Comparison of ENCODE assay signal across 8 cellular contexts in genomic region chr17:58692239-58693055, GRCh38. TPM values are rescaled to one million over a fixed set of nuclear protein-coding genes. Genes with fewer than 3 reads are reported as not detected.
DNase-seq lines count a peak whose midpoint lies in the region; ATAC-seq, FAIRE-seq and TF ChIP-seq lines count a peak whose summit lies in the region.

Gene RAD51C, plus strand, starts transcription at chr17:58692602. Its CDS starts 42 bp downstream, at chr17:58692644.

- peak within 1 kb of the TSS; percentile 99 for H2AFZ ChIP-seq in mammary epithelial cell (ENCODE audit: low read depth, low read length)

- H3K9me3 ChIP-seq in mammary epithelial cell (replicated peaks; ENCODE audit: insufficient read depth, low read length) (no peaks in the 10 kb centered on the region), small intestine (ENCODE audit: control insufficient read depth, low read depth) (no peaks in the 10 kb centered on the region)

- ATAC-seq in GM18867 (IDR thresholded peaks at IDR 0.05; ENCODE audit: unreplicated experiment), result peak; percentile 97
- peak; percentile 89 for ATAC-seq in HG03097 (IDR thresholded peaks at IDR 0.05; ENCODE audit: low FRiP score, unreplicated experiment)

- no peak for FAIRE-seq in small intestine (lab: Jason Lieb, UNC)

- intact Hi-C loops in mammary epithelial cell (cut with micrococcal nuclease), result loop anchor here (1.0 to 5.0 kb wide), 4 partner anchors 33 to 174 kb away; no protein-coding TSS in a partner anchor

- no peaks in the 10 kb centered on the region for H4K20me1 ChIP-seq in mammary epithelial cell (ENCODE audit: insufficient read depth, low read length)

- H3K4me1 ChIP-seq in mammary epithelial cell (ENCODE audit: insufficient read depth, low read length) (peaks cover 11% of the 10 kb centered on the region), small intestine (ENCODE audit: control insufficient read depth in 2 of 2, insufficient read depth in 1 of 2, low read depth in 1 of 2, low read length in 1 of 2) (peaks cover 0 to 3% of the 10 kb centered on the region in 2 donors)

- H3K9ac ChIP-seq in mammary epithelial cell (ENCODE audit: insufficient read depth, low read length), result peak within 1 kb of the TSS; percentile 90

- H3K4me2 ChIP-seq in mammary epithelial cell (ENCODE audit: insufficient read depth, low read depth, low read length), result peak within 1 kb of the TSS; percentile 87

- H3K4me3 ChIP-seq in WI38 (ENCODE audit: low read depth, low read length) (peak within 1 kb of the TSS; percentile 81), mammary epithelial cell (replicated peaks in 1 of 3; ENCODE audit: insufficient read depth in 1 of 3, low read depth in 2 of 3, low read length in 3 of 3) (peak within 1 kb of the TSS; percentile 52 to 85 (median 74)), small intestine (ENCODE audit: low read depth in 1 of 2, low read length in 2 of 2) (peak within 1 kb of the TSS; percentile 65 to 81)

- in situ Hi-C loops in ACHN (cut with HindIII; ENCODE audit: low pct_ligation_motif_present, low pct_unique_long_range_greater_than_20kb, low sequenced_read_pairs) (no loop called here), mammary epithelial cell (cut with MboI; ENCODE audit: low sequenced_read_pairs in 2 of 2) (no loop called here)

- DNase-seq in ACHN (peak; percentile 94), NCI-H2196 (lab: John Stamatoyannopoulos, UW; ENCODE audit: unreplicated experiment) (peak; percentile 91), mammary epithelial cell (peak; percentile 81), iPS-NIHi11 (ENCODE audit: low spot score) (peak; percentile 92), small intestine (peak; percentile 88)

- H3K27me3 ChIP-seq in mammary epithelial cell (ENCODE audit: insufficient read depth, low read length), result no peaks in the 10 kb centered on the region
- no peaks in the 10 kb centered on the region for H3K27me3 ChIP-seq in small intestine (ENCODE audit: control insufficient read depth in 2 of 2, insufficient read depth in 2 of 2, low read length in 2 of 2)

- TF ChIP-seq CTCF in WI38 (IDR thresholded peaks at IDR 0.05; ENCODE audit: low read depth, low read length), result no peak
- TF ChIP-seq CTCF in mammary epithelial cell (conservative IDR thresholded peaks at IDR 0.05 in 1 of 2, IDR thresholded peaks at IDR 0.05 in 1 of 2; ENCODE audit: extremely low read depth in 1 of 2, insufficient read depth in 1 of 2, low read depth in 1 of 2, low read length in 2 of 2), result no peak

- H3K79me2 ChIP-seq in mammary epithelial cell (ENCODE audit: insufficient read depth, low read length), result peaks cover 34% of the 10 kb centered on the region

- BruUV-seq in mammary epithelial cell (replicated peaks; lab: Mats Ljungman, UMichigan), result TSS peak; percentile 70

- H3K27ac ChIP-seq in mammary epithelial cell (ENCODE audit: insufficient read depth, low read depth, low read length), result peak within 1 kb of the TSS; percentile 76
- peak within 1 kb of the TSS in 1 of 2 donors; percentile 87 for H3K27ac ChIP-seq in small intestine (ENCODE audit: low read depth in 1 of 2, low read length in 1 of 2)

- 32% methylated on average over 17 of the region's 50 CpGs for WGBS in mammary epithelial cell (ENCODE audit: low coverage, missing lambda C conversion rate)
- 12 to 15% (median 14%) methylated on average over 49 to 50 of the region's 50 CpGs for WGBS in small intestine, 3 donors

- H3K36me3 ChIP-seq in mammary epithelial cell (ENCODE audit: insufficient read depth, low read length) (peaks cover 4% of the 10 kb centered on the region), small intestine (ENCODE audit: control insufficient read depth in 2 of 2, insufficient read depth in 2 of 2, low read length in 2 of 2) (no peaks in the 10 kb centered on the region)

- CTCF ChIA-PET in mammary epithelial cell (lab: Charles Lee; ENCODE audit: low non-redundant PET), result interaction anchor here (0.6 kb wide), 1 partner anchor 1081 kb away, joined by 4 read pairs; no protein-coding TSS in a partner anchor

- dilution Hi-C loops in mammary epithelial cell (cut with HindIII; ENCODE audit: low sequenced_read_pairs), result no loop called here

RNA-seq across cellular contexts. Expression of gene RAD51C, which starts in this region (rescaled TPM):
- total RNA-seq in mammary epithelial cell, result 10 to 100 TPM; 20.8 to 55.6 TPM
- 40.9 TPM for polyA plus RNA-seq in mammary epithelial cell
- 67.8 TPM for polyA minus RNA-seq in mammary epithelial cell
- 10 to 100 TPM in 1 of 3 donors, 1 to 10 TPM in 2; 6.9 to 18.6 (median 8.4) TPM for polyA plus RNA-seq in small intestine
